In the genomic region with DNA sequence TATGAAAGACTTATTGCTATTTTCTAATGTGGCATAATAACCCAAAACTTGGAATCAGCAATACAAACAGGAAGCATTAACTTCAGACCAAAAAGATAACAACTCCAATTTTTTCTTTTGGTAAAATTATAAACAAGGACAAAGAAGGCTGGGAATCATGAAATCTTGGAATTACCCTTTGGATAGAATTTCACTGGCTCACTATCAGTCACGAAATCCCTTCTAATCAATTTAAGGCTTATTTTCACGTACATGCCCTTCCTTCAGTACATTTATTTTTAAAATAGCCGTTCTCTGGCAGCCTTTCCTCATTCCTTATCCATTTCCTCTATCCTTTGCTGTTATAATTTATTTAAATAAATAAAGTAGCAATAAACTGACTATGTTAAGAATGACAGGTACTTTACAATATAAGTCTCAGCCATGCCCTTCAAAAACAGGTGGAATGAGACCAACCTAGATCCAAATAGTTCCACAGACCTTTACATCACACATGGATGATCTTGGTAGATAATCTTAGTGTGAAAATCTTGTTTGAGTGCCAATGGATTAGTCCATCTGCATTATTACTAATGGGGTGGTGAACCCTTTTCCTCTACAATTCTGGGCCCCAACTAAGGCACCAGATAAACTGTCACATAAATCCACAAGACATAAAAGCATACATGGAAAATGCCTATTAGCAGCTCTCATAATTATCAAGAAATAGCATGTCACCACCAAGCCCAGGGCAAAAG, we compare ENCODE assay signal across 1 cellular context.
TF ChIP-seq lines count a peak whose summit lies in the region.

No MANE protein-coding gene starts in this region.

TF ChIP-seq in HepG2, 621 proteins besides CTCF, POLR2A, EP300 and RAD21:
- TF ChIP-seq SETDB1 (CRISPR knock-in tag; IDR thresholded peaks at IDR 0.05; ENCODE audit: borderline replicate concordance), result no peak
- TF ChIP-seq ZNF275 (CRISPR knock-in tag; IDR thresholded peaks at IDR 0.05; ENCODE audit: borderline replicate concordance), result no peak
- no peak for TF ChIP-seq ZNF598 (CRISPR knock-in tag; IDR thresholded peaks at IDR 0.05; ENCODE audit: borderline replicate concordance)
- no peak for TF ChIP-seq HNF4A (CRISPR knock-in tag; IDR thresholded peaks at IDR 0.05)
- TF ChIP-seq ZNF432 (CRISPR knock-in tag; IDR thresholded peaks at IDR 0.05; ENCODE audit: borderline replicate concordance), result no peak
- TF ChIP-seq HMG20A (CRISPR knock-in tag; IDR thresholded peaks at IDR 0.05; ENCODE audit: borderline replicate concordance), result no peak
- no peak for TF ChIP-seq ZNF883 (CRISPR knock-in tag; IDR thresholded peaks at IDR 0.05; ENCODE audit: not compliant biosample characterization)
- no peak for TF ChIP-seq AHR (CRISPR knock-in tag; IDR thresholded peaks at IDR 0.05)
- no peak for TF ChIP-seq SMAD3 (CRISPR knock-in tag; IDR thresholded peaks at IDR 0.05)
- no peak for TF ChIP-seq ZNF580 (CRISPR knock-in tag; IDR thresholded peaks at IDR 0.05; ENCODE audit: borderline replicate concordance, low read depth)
- no peak for TF ChIP-seq ZNF720 (CRISPR knock-in tag; IDR thresholded peaks at IDR 0.05)
- TF ChIP-seq ZNF343 (CRISPR knock-in tag; IDR thresholded peaks at IDR 0.05), result no peak
- no peak for TF ChIP-seq ZNF713 (CRISPR knock-in tag; IDR thresholded peaks at IDR 0.05)
- TF ChIP-seq ZFP82 (CRISPR knock-in tag; IDR thresholded peaks at IDR 0.05; ENCODE audit: borderline replicate concordance), result no peak
- no peak for TF ChIP-seq ZNF460 (CRISPR knock-in tag; IDR thresholded peaks at IDR 0.05; ENCODE audit: borderline replicate concordance)
- TF ChIP-seq, protein P1, sequence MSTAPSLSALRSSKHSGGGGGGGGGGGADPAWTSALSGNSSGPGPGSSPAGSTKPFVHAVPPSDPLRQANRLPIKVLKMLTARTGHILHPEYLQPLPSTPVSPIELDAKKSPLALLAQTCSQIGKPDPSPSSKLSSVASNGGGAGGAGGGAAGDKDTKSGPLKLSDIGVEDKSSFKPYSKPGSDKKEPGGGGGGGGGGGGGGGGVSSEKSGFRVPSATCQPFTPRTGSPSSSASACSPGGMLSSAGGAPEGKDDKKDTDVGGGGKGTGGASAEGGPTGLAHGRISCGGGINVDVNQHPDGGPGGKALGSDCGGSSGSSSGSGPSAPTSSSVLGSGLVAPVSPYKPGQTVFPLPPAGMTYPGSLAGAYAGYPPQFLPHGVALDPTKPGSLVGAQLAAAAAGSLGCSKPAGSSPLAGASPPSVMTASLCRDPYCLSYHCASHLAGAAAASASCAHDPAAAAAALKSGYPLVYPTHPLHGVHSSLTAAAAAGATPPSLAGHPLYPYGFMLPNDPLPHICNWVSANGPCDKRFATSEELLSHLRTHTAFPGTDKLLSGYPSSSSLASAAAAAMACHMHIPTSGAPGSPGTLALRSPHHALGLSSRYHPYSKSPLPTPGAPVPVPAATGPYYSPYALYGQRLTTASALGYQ (CRISPR knock-in tag; IDR thresholded peaks at IDR 0.05), result no peak
- no peak for TF ChIP-seq KDM5A (IDR thresholded peaks at IDR 0.05; ENCODE audit: borderline replicate concordance, low read length)
- no peak for TF ChIP-seq PBX3 (CRISPR knock-in tag; IDR thresholded peaks at IDR 0.05; ENCODE audit: borderline replicate concordance)
- TF ChIP-seq HNRNPK (IDR thresholded peaks at IDR 0.05; ENCODE audit: low read depth, low read length, poor library complexity, severe bottlenecking), result no peak
- TF ChIP-seq WIZ (CRISPR knock-in tag; IDR thresholded peaks at IDR 0.05), result no peak
